Comparison of ENCODE assay signal across 9 cellular contexts in the genomic region with DNA sequence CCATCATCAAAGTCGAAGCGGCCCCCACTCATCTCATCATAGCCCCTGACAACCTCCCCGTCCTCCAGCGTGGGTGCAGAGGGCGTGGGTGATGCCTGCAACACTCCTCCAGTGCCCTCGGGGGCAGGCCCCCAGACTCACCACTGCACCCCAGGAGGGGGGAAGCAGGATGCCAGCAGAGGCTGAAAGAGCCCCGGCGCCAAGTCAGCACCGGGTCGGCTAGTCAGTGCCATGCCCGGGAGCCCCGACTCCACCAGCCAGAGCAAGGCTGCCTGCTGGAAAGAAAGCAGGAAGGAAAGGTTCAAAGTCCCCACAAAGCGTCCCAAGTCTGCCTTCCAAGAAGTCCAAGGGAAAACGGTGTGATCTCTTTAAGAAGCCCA. TPM values are rescaled to one million over a fixed set of nuclear protein-coding genes. Genes with fewer than 3 reads are reported as not detected.
A peak's percentile ranks its signal among the peaks of the same experiment; 100 is the strongest.
DNase-seq lines count a peak whose midpoint lies in the region; ATAC-seq, FAIRE-seq and TF ChIP-seq lines count a peak whose summit lies in the region.
"Had no signal": no experiment of that assay in that cellular context is flagged by ENCODE, and none has a peak within 500 bp of the region (broad histone marks: within the 10 kb centered on the region; RNA-seq: fewer than 3 reads in every experiment).

No MANE protein-coding gene starts in this region.

- H3K9me1 ChIP-seq in keratinocyte (ENCODE audit: control insufficient read depth, extremely low read depth, insufficient read depth, low read length): no peaks in the 10 kb centered on the region

- DNase-seq in GM23248 (peak; percentile 46), body of pancreas (peak in 1 of 4 donors; percentile 23), keratinocyte (ENCODE audit: low read depth, low spot score) (no peak), urothelium cell line (ENCODE audit: low spot score) (no peak), DMS79 (lab: John Stamatoyannopoulos, UW) (no peak)
- no peak for DNase-seq in activated effector memory CD4-positive, alpha-beta T cell treated with anti-CD3 and anti-CD28 coated beads, Interleukin-2, amount 50 U/mL, for 16 hours

- peak overlapping the region; percentile 88 for H3K27ac ChIP-seq in GM23248
- no peak overlapping the region for H3K27ac ChIP-seq in body of pancreas
- H3K27ac ChIP-seq in keratinocyte (ENCODE audit: control insufficient read depth, insufficient read depth, low read length): peak overlapping the region; percentile 86

- H3K79me2 ChIP-seq in GM23248 (ENCODE audit: insufficient read depth) (no peaks in the 10 kb centered on the region), keratinocyte (ENCODE audit: control insufficient read depth, insufficient read depth, low read length) (peaks cover 18% of the 10 kb centered on the region)

- peaks cover 21% of the 10 kb centered on the region for H3F3A ChIP-seq in GM23248 (ENCODE audit: insufficient read depth)

- H3K9me2 ChIP-seq in GM23248 (ENCODE audit: insufficient read depth): no peaks in the 10 kb centered on the region

- WGBS in GM23248 (ENCODE audit: low coverage in 1 of 2, low lambda C conversion rate in 2 of 2, missing lambda C conversion rate in 2 of 2), 2 experiments: 1 to 13% methylated on average over 8 to 14 of the region's 14 CpGs
- 15 to 18% methylated on average over 9 to 14 of the region's 14 CpGs for WGBS in body of pancreas, 2 donors

- H3K27me3 ChIP-seq in GM23248 (replicated peaks; ENCODE audit: insufficient read depth) (no peaks in the 10 kb centered on the region), body of pancreas (no peaks in the 10 kb centered on the region), keratinocyte (ENCODE audit: control insufficient read depth, extremely low read depth, insufficient read depth, low read length) (no peaks in the 10 kb centered on the region), skeletal muscle satellite cell (ENCODE audit: control insufficient read depth, insufficient read depth, low read length) (no peaks in the 10 kb centered on the region)

- TF ChIP-seq POLR2A in body of pancreas (IDR thresholded peaks at IDR 0.05): no peak

- ATAC-seq in body of pancreas (peak; percentile 13), HG03095 (IDR thresholded peaks at IDR 0.05; ENCODE audit: unreplicated experiment) (no peak)

- in situ Hi-C loops in GM23248 (cut with MboI): loop anchor here (5.0 kb wide), 1 partner anchor 69 kb away; no protein-coding TSS in a partner anchor

- intact Hi-C loops in body of pancreas (cut with DNase I): loop anchor here (5.0 kb wide), 1 partner anchor 69 kb away; no protein-coding TSS in a partner anchor

- H3K9ac ChIP-seq in GM23248 (peak overlapping the region; percentile 73), keratinocyte (ENCODE audit: control insufficient read depth, extremely low read depth, insufficient read depth, low read length) (peak overlapping the region; percentile 86), skeletal muscle satellite cell (ENCODE audit: low read depth, low read length) (peak overlapping the region; percentile 90)

- H3K4me2 ChIP-seq in GM23248 (ENCODE audit: unreplicated experiment): peak overlapping the region; percentile 97
- peak overlapping the region; percentile 95 for H3K4me2 ChIP-seq in keratinocyte (ENCODE audit: control insufficient read depth, extremely low read depth, insufficient read depth, low read depth, low read length)
- H3K4me2 ChIP-seq in skeletal muscle satellite cell (ENCODE audit: low read length): peak overlapping the region; percentile 86

- H4K20me1 ChIP-seq in GM23248 (ENCODE audit: insufficient read depth) (no peaks in the 10 kb centered on the region), keratinocyte (ENCODE audit: control insufficient read depth, extremely low read depth, insufficient read depth, low read length) (no peaks in the 10 kb centered on the region)

- peaks cover 13% of the 10 kb centered on the region for H3K4me1 ChIP-seq in GM23248 (ENCODE audit: insufficient read depth)
- peaks cover 20% of the 10 kb centered on the region for H3K4me1 ChIP-seq in body of pancreas
- H3K4me1 ChIP-seq in keratinocyte (ENCODE audit: control insufficient read depth, extremely low read depth, insufficient read depth, low read length): peaks cover 56% of the 10 kb centered on the region
- H3K4me1 ChIP-seq in skeletal muscle satellite cell (ENCODE audit: control insufficient read depth, insufficient read depth, low read length): peaks cover 34% of the 10 kb centered on the region

- FAIRE-seq in keratinocyte (lab: Jason Lieb, UNC): no peak
- FAIRE-seq in urothelium cell line (lab: Jason Lieb, UNC): no peak

- H3K9me3 ChIP-seq in GM23248 (ENCODE audit: low read depth) (no peaks in the 10 kb centered on the region), body of pancreas (no peaks in the 10 kb centered on the region), keratinocyte (ENCODE audit: control insufficient read depth, low read depth, low read length) (no peaks in the 10 kb centered on the region), skeletal muscle satellite cell (replicated peaks; ENCODE audit: low read length) (no peaks in the 10 kb centered on the region)

- TF ChIP-seq CTCF in body of pancreas (IDR thresholded peaks at IDR 0.05): no peak
- TF ChIP-seq CTCF in keratinocyte (optimal IDR thresholded peaks at IDR 0.05 in 1 of 3, IDR thresholded peaks at IDR 0.05 in 1 of 3, conservative IDR thresholded peaks at IDR 0.05 in 1 of 3; ENCODE audit: extremely low read depth in 1 of 3, insufficient read depth in 2 of 3, low read length in 3 of 3): no peak

- H3K4me3 ChIP-seq in GM23248 (peak overlapping the region; percentile 79), body of pancreas (peak overlapping the region in 1 of 2 donors; percentile 8), keratinocyte (ENCODE audit: control insufficient read depth in 2 of 3, extremely low read depth in 1 of 3, insufficient read depth in 2 of 3, low read depth in 1 of 3, low read length in 3 of 3) (peak overlapping the region; percentile 47 to 63 (median 60)), skeletal muscle satellite cell (ENCODE audit: low read length) (peak overlapping the region; percentile 77)

- dilution Hi-C loops in keratinocyte (cut with MboI; ENCODE audit: extremely low pct_ligation_motif_present, low sequenced_read_pairs): no loop called here

- peak overlapping the region; percentile 90 for H2AFZ ChIP-seq in GM23248
- peak overlapping the region; percentile 50 for H2AFZ ChIP-seq in keratinocyte (ENCODE audit: control insufficient read depth, low read length)

- H3K36me3 ChIP-seq in GM23248 (ENCODE audit: low read depth): no peaks in the 10 kb centered on the region
- no peaks in the 10 kb centered on the region for H3K36me3 ChIP-seq in body of pancreas (replicated peaks in 1 of 2; ENCODE audit: insufficient read depth in 1 of 2, low read depth in 2 of 2)
- no peaks in the 10 kb centered on the region for H3K36me3 ChIP-seq in keratinocyte (ENCODE audit: control insufficient read depth in 2 of 2, extremely low read depth in 1 of 2, insufficient read depth in 2 of 2, low read length in 2 of 2)
- no peaks in the 10 kb centered on the region for H3K36me3 ChIP-seq in skeletal muscle satellite cell (ENCODE audit: insufficient read depth, low read length)

RNA-seq across cellular contexts. Expression of gene JPH2, which starts 0.3 kb away (rescaled TPM):
- total RNA-seq in GM23248 (2014; rRNA removed; shearing (Covaris generic)): 7.8 and 9.7 TPM in 2 replicates
- polyA plus RNA-seq in GM23248 (2016; fragmentation: Nextera tagmentation; extraction: Ambion mirVana) (1.6 and 1.8 TPM in 2 replicates), keratinocyte (2.5 to 2.9 TPM (median 2.8 TPM) in 3 replicates)
- total RNA-seq in body of pancreas: 1 to 10 TPM; 1.6 to 2.1 TPM
- 0.45 TPM for polyA plus RNA-seq in keratinocyte (2011; ENCODE audit: low read depth)
- 1.4 and 2.4 TPM in 2 replicates for polyA plus RNA-seq in keratinocyte (2011; cell fraction: cytosol; rRNA removed)
- polyA plus RNA-seq in keratinocyte (2011; cell fraction: nucleus; rRNA removed): 3.6 and 6.7 TPM in 2 replicates
- 2.0 and 4.1 TPM in 2 replicates for polyA plus RNA-seq in keratinocyte (2012; ENCODE audit: low replicate concordance)
- 4.6 to 7.2 TPM (median 6.0 TPM) in 3 replicates for polyA minus RNA-seq in keratinocyte
- polyA minus RNA-seq in keratinocyte (2011; cell fraction: cytosol; rRNA and poly(A)+ RNA removed): 5.4 TPM
- polyA minus RNA-seq in keratinocyte (2011; cell fraction: nucleus; rRNA and poly(A)+ RNA removed): 3.9 and 7.4 TPM in 2 replicates
- total RNA-seq in skeletal muscle satellite cell (2012; rRNA removed): under 0.01 and 5.9 TPM in 2 replicates
- total RNA-seq: pulmonary artery endothelial cell had no signal

RNA-seq across cellular contexts. Expression of gene OSER1, which starts 23.9 kb away (rescaled TPM):
- total RNA-seq in GM23248 (2014; rRNA removed; shearing (Covaris generic)): 29.5 and 36.2 TPM in 2 replicates
- polyA plus RNA-seq in GM23248 (2016; fragmentation: Nextera tagmentation; extraction: Ambion mirVana) (43.8 and 45.1 TPM in 2 replicates), keratinocyte (33.5 to 41.5 TPM (median 34.9 TPM) in 3 replicates)
- total RNA-seq in body of pancreas: 10 to 100 TPM in 1 of 2 donors, 1 to 10 TPM in 1; 2.0 to 17.1 TPM
- polyA plus RNA-seq in keratinocyte (2011; ENCODE audit: low read depth): 33.0 TPM
- 20.7 and 35.6 TPM in 2 replicates for polyA plus RNA-seq in keratinocyte (2011; cell fraction: cytosol; rRNA removed)
- polyA plus RNA-seq in keratinocyte (2011; cell fraction: nucleus; rRNA removed): 60.0 and 60.2 TPM in 2 replicates
- polyA plus RNA-seq in keratinocyte (2012; ENCODE audit: low replicate concordance): 21.4 and 76.0 TPM in 2 replicates
- 17.3 to 21.4 TPM (median 17.9 TPM) in 3 replicates for polyA minus RNA-seq in keratinocyte
- polyA minus RNA-seq in keratinocyte (2011; cell fraction: cytosol; rRNA and poly(A)+ RNA removed): 12.9 TPM
- 8.9 and 12.3 TPM in 2 replicates for polyA minus RNA-seq in keratinocyte (2011; cell fraction: nucleus; rRNA and poly(A)+ RNA removed)
- 34.7 and 35.2 TPM in 2 replicates for total RNA-seq in skeletal muscle satellite cell (2012; rRNA removed)

Comparison
In these comparisons a context has a peak if more than half of its experiments do, and no peak if none do; other contexts are left out.
1. H3K27ac ChIP-seq: peak in GM23248 (single experiment) and keratinocyte (single experiment); none in body of pancreas (0 of 4).
2. Peak in every context shown above with its lines, with median percentiles within 50 percentile points of each other: H3K4me2 ChIP-seq and H3K9ac ChIP-seq.